1 cellular context compared by ENCODE assay signal in the genomic region with DNA sequence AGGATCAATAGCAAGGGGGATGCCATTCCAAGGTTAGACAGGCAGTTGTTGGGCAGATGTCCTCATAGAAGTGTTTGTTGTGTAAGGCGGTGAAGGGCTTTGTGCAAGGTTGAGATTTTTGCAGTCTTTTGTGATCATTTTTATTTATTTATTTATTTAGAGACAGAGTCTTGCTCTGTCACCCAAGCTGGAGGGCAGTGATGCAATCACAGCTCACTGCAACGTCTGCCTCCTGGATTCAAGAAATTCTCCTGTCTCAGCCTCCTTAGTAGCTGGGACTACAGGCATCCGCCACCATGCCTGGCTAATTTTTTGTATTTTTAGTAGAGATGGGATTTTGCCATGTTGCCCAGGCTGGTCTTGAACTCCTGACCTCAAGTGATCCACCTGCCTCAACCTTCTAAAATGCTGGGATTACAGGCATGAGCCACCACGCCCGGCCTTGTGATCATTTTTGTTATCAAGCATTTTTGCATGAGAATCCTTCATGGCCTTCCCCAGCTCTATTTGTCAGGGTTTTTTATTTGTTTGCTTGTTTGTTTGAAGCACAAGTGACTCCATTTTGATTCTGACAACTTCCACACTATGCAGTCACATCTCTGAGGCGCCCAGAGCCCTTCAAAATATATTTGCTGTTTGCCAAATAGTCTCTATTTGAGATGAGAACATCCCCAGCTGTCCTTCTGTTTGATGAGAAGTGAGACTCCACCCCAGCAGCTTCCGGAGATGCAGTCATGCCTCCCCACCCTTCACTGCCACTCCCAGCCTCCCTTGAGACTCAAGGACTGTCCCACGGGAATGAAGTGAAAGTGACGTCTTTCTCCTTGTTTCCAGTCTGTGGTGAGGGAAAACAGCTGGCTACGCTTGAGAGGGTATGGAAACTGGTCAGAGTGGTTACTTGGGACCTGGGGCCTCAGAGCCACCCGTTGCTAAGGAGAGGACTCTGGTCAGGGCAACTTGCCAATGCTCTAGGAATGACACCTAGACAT.
A peak's percentile ranks its signal among the peaks of the same experiment; 100 is the strongest.
TF ChIP-seq lines count a peak whose summit lies in the region.

No MANE protein-coding gene starts in this region.

TF ChIP-seq in GM12878, 131 proteins besides CTCF, POLR2A, EP300 and RAD21 (continues in another document):
- TF ChIP-seq GABPA (IDR thresholded peaks at IDR 0.05; ENCODE audit: low read depth) (0 out of 2 replicates have a peak, but pooled peaks have one; percentile 6), CREM (IDR thresholded peaks at IDR 0.05; ENCODE audit: low read depth) (peak; percentile 85), MEF2A (IDR thresholded peaks at IDR 0.05; ENCODE audit: insufficient read depth, low read depth, low read length) (no peak), PML (IDR thresholded peaks at IDR 0.05; ENCODE audit: low read length) (peak; percentile 62), POU2F2 (IDR thresholded peaks at IDR 0.05; ENCODE audit: borderline replicate concordance, low read depth, low read length) (peak; percentile 45; the same call in 1 of the 3 replicates), MTA2 (IDR thresholded peaks at IDR 0.05; ENCODE audit: low read depth) (peak; percentile 50; the same call in 1 of the 2 replicates), EED (IDR thresholded peaks at IDR 0.05; ENCODE audit: low read depth) (peak; percentile 100), RUNX3 (IDR thresholded peaks at IDR 0.05; ENCODE audit: low read length) (peak; percentile 95), TCF12 (IDR thresholded peaks at IDR 0.05; ENCODE audit: low read depth, low read length) (peak; percentile 98), IRF4 (IDR thresholded peaks at IDR 0.05; ENCODE audit: low read depth, low read length) (peak; percentile 95), NR2C2 (IDR thresholded peaks at IDR 0.05; ENCODE audit: borderline replicate concordance, control insufficient read depth, insufficient read length, low read depth) (no peak), YBX1 (IDR thresholded peaks at IDR 0.05) (peak; percentile 96), BCL11A (IDR thresholded peaks at IDR 0.05; ENCODE audit: low read depth, low read length) (peak; percentile 94), CBFB (IDR thresholded peaks at IDR 0.05; ENCODE audit: low read depth) (peak; percentile 82), CBX3 (IDR thresholded peaks at IDR 0.05; ENCODE audit: borderline replicate concordance, low read depth) (no peak), BHLHE40 (IDR thresholded peaks at IDR 0.05; ENCODE audit: borderline replicate concordance in 1 of 2, low read depth in 2 of 2, low read length in 1 of 2) (peak in 1 of 2 experiments; percentile 59; a peak in 1 of 4 replicates), CEBPB (IDR thresholded peaks at IDR 0.05; ENCODE audit: borderline replicate concordance in 1 of 2, low read depth in 2 of 2, low read length in 2 of 2) (0 out of 4 replicates have a peak, but pooled peaks of 1 of the 2 experiments have one; percentile 47), ZBED1 (IDR thresholded peaks at IDR 0.05; ENCODE audit: borderline replicate concordance) (peak; percentile 99), NFIC (IDR thresholded peaks at IDR 0.05; ENCODE audit: low read depth, low read length) (peak; percentile 92), BACH1 (IDR thresholded peaks at IDR 0.05; ENCODE audit: borderline replicate concordance) (no peak), SMAD1 (IDR thresholded peaks at IDR 0.05; ENCODE audit: low read depth, partially characterized antibody) (peak; percentile 88), SMC3 (IDR thresholded peaks at IDR 0.05; ENCODE audit: borderline replicate concordance, low read length) (peak; percentile 22; the same call in 1 of the 2 replicates), PAX5 (IDR thresholded peaks at IDR 0.05; ENCODE audit: borderline replicate concordance, low read depth, low read length) (peak; percentile 95), DPF2 (IDR thresholded peaks at IDR 0.05) (peak; percentile 75; the same call in 1 of the 2 replicates), CHD1 (IDR thresholded peaks at IDR 0.05; ENCODE audit: low read depth, low read length) (no peak), ATF7 (IDR thresholded peaks at IDR 0.05; ENCODE audit: low read depth) (peak; percentile 97)
- TF ChIP-seq, protein P1, sequence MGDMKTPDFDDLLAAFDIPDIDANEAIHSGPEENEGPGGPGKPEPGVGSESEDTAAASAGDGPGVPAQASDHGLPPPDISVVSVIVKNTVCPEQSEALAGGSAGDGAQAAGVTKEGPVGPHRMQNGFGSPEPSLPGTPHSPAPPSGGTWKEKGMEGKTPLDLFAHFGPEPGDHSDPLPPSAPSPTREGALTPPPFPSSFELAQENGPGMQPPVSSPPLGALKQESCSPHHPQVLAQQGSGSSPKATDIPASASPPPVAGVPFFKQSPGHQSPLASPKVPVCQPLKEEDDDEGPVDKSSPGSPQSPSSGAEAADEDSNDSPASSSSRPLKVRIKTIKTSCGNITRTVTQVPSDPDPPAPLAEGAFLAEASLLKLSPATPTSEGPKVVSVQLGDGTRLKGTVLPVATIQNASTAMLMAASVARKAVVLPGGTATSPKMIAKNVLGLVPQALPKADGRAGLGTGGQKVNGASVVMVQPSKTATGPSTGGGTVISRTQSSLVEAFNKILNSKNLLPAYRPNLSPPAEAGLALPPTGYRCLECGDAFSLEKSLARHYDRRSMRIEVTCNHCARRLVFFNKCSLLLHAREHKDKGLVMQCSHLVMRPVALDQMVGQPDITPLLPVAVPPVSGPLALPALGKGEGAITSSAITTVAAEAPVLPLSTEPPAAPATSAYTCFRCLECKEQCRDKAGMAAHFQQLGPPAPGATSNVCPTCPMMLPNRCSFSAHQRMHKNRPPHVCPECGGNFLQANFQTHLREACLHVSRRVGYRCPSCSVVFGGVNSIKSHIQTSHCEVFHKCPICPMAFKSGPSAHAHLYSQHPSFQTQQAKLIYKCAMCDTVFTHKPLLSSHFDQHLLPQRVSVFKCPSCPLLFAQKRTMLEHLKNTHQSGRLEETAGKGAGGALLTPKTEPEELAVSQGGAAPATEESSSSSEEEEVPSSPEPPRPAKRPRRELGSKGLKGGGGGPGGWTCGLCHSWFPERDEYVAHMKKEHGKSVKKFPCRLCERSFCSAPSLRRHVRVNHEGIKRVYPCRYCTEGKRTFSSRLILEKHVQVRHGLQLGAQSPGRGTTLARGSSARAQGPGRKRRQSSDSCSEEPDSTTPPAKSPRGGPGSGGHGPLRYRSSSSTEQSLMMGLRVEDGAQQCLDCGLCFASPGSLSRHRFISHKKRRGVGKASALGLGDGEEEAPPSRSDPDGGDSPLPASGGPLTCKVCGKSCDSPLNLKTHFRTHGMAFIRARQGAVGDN (IDR thresholded peaks at IDR 0.05), result peak; percentile 100
- TF ChIP-seq, protein P2, sequence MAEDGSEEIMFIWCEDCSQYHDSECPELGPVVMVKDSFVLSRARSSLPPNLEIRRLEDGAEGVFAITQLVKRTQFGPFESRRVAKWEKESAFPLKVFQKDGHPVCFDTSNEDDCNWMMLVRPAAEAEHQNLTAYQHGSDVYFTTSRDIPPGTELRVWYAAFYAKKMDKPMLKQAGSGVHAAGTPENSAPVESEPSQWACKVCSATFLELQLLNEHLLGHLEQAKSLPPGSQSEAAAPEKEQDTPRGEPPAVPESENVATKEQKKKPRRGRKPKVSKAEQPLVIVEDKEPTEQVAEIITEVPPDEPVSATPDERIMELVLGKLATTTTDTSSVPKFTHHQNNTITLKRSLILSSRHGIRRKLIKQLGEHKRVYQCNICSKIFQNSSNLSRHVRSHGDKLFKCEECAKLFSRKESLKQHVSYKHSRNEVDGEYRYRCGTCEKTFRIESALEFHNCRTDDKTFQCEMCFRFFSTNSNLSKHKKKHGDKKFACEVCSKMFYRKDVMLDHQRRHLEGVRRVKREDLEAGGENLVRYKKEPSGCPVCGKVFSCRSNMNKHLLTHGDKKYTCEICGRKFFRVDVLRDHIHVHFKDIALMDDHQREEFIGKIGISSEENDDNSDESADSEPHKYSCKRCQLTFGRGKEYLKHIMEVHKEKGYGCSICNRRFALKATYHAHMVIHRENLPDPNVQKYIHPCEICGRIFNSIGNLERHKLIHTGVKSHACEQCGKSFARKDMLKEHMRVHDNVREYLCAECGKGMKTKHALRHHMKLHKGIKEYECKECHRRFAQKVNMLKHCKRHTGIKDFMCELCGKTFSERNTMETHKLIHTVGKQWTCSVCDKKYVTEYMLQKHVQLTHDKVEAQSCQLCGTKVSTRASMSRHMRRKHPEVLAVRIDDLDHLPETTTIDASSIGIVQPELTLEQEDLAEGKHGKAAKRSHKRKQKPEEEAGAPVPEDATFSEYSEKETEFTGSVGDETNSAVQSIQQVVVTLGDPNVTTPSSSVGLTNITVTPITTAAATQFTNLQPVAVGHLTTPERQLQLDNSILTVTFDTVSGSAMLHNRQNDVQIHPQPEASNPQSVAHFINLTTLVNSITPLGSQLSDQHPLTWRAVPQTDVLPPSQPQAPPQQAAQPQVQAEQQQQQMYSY (CRISPR knock-in tag; IDR thresholded peaks at IDR 0.05), result peak; percentile 95
- TF ChIP-seq, protein P3, sequence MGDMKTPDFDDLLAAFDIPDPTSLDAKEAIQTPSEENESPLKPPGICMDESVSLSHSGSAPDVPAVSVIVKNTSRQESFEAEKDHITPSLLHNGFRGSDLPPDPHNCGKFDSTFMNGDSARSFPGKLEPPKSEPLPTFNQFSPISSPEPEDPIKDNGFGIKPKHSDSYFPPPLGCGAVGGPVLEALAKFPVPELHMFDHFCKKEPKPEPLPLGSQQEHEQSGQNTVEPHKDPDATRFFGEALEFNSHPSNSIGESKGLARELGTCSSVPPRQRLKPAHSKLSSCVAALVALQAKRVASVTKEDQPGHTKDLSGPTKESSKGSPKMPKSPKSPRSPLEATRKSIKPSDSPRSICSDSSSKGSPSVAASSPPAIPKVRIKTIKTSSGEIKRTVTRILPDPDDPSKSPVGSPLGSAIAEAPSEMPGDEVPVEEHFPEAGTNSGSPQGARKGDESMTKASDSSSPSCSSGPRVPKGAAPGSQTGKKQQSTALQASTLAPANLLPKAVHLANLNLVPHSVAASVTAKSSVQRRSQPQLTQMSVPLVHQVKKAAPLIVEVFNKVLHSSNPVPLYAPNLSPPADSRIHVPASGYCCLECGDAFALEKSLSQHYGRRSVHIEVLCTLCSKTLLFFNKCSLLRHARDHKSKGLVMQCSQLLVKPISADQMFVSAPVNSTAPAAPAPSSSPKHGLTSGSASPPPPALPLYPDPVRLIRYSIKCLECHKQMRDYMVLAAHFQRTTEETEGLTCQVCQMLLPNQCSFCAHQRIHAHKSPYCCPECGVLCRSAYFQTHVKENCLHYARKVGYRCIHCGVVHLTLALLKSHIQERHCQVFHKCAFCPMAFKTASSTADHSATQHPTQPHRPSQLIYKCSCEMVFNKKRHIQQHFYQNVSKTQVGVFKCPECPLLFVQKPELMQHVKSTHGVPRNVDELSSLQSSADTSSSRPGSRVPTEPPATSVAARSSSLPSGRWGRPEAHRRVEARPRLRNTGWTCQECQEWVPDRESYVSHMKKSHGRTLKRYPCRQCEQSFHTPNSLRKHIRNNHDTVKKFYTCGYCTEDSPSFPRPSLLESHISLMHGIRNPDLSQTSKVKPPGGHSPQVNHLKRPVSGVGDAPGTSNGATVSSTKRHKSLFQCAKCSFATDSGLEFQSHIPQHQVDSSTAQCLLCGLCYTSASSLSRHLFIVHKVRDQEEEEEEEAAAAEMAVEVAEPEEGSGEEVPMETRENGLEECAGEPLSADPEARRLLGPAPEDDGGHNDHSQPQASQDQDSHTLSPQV (IDR thresholded peaks at IDR 0.05), result peak; percentile 99
- TF ChIP-seq, protein P4, sequence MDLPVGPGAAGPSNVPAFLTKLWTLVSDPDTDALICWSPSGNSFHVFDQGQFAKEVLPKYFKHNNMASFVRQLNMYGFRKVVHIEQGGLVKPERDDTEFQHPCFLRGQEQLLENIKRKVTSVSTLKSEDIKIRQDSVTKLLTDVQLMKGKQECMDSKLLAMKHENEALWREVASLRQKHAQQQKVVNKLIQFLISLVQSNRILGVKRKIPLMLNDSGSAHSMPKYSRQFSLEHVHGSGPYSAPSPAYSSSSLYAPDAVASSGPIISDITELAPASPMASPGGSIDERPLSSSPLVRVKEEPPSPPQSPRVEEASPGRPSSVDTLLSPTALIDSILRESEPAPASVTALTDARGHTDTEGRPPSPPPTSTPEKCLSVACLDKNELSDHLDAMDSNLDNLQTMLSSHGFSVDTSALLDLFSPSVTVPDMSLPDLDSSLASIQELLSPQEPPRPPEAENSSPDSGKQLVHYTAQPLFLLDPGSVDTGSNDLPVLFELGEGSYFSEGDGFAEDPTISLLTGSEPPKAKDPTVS (IDR thresholded peaks at IDR 0.05; ENCODE audit: low read depth, low read length), result no peak
- TF ChIP-seq, protein P5, sequence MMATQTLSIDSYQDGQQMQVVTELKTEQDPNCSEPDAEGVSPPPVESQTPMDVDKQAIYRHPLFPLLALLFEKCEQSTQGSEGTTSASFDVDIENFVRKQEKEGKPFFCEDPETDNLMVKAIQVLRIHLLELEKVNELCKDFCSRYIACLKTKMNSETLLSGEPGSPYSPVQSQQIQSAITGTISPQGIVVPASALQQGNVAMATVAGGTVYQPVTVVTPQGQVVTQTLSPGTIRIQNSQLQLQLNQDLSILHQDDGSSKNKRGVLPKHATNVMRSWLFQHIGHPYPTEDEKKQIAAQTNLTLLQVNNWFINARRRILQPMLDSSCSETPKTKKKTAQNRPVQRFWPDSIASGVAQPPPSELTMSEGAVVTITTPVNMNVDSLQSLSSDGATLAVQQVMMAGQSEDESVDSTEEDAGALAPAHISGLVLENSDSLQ (IDR thresholded peaks at IDR 0.05), result peak; percentile 77
- TF ChIP-seq, protein P6, sequence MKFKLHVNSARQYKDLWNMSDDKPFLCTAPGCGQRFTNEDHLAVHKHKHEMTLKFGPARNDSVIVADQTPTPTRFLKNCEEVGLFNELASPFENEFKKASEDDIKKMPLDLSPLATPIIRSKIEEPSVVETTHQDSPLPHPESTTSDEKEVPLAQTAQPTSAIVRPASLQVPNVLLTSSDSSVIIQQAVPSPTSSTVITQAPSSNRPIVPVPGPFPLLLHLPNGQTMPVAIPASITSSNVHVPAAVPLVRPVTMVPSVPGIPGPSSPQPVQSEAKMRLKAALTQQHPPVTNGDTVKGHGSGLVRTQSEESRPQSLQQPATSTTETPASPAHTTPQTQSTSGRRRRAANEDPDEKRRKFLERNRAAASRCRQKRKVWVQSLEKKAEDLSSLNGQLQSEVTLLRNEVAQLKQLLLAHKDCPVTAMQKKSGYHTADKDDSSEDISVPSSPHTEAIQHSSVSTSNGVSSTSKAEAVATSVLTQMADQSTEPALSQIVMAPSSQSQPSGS (IDR thresholded peaks at IDR 0.05; ENCODE audit: low read length), result peak; percentile 100
